ENCODE assay signal across 36 cellular contexts in the genomic region with DNA sequence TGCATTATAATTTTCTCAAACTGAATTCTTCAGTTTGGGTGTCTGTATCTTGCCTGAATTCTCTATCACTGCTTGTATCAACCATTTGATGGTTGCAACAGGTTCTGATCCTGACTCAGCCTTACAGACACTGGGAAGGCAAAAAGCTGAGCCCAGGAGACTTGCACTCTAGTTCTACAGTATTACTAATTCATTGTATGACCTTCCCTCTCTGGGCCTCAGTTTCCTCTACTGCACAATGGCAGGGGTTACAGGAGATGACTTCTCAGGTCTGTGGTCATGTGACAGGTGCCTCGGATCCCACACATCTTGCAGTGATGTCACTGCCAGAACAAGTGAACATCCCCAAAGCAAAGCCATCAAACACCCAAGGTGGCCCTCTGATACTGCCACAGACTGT.
"Had no signal": no experiment of that assay in that cellular context is flagged by ENCODE, and none has a peak within 500 bp of the region (broad histone marks: within the 10 kb centered on the region; RNA-seq: fewer than 3 reads in every experiment).

No MANE protein-coding gene starts in this region.

- H3K4me3 ChIP-seq: adrenal gland, body of pancreas, breast epithelium had no signal

- H3K9me3 Mint-ChIP-seq: activated B cell treated with CpG ODN at 0.5 μM for 24 hours; activated CD4-positive, alpha-beta memory T cell treated with anti-CD3 and anti-CD28 coated beads for 36 hours; activated CD4-positive, alpha-beta T cell treated with anti-CD3 and anti-CD28 coated beads, Interleukin-2, amount 10 ng/mL, durations not matched to agents 24 days and 14 days; activated CD8-positive, alpha-beta T cell treated with anti-CD3 and anti-CD28 coated beads for 36 hours; activated naive CD4-positive, alpha-beta T cell treated with anti-CD3 and anti-CD28 coated beads for 36 hours; activated naive CD4-positive, alpha-beta T cell treated with anti-CD3 and anti-CD28 coated beads, Interleukin-2, amount 50 U/mL, for 72 hours; activated naive CD8-positive, alpha-beta T cell treated with anti-CD3 and anti-CD28 coated beads for 36 hours; activated T-cell treated with anti-CD3 and anti-CD28 coated beads, Interleukin-2, amount 50 U/mL, for 4 hours; activated T-cell treated with anti-CD3 and anti-CD28 coated beads, Interleukin-2, amount 50 U/mL, for 72 hours; activated T-helper 1 cell treated with anti-CD3 and anti-CD28 coated beads, Interleukin-12 subunit alpha, Interleukin-12 subunit beta, Interleukin-2, Interleukin-4 antibody, amounts not matched to agents 30 ng/mL and 10 ng/mL and 1 ng/mL, durations not matched to agents 14 hours and 24 hours and 36 hours; activated T-helper 17 cell treated with anti-CD3 and anti-CD28 coated beads, Interleukin-2, amount 50 U/mL, for 72 hours; T-helper 1 cell treated with Interleukin-12 subunit alpha and Interleukin-12 subunit beta and Interleukin-4 antibody, amounts not matched to agents 30 μg/mL and 1 μg/mL, for 36 hours; T-helper 2 cell treated with Interferon-gamma antibody and Interleukin-4, amounts not matched to agents 5 μg/mL and 100 μg/mL, for 36 hours had no signal

- H3K9me3 ChIP-seq: adrenal gland, body of pancreas, breast epithelium had no signal

- H3K27ac ChIP-seq: adrenal gland, body of pancreas, brain microvascular endothelial cell, breast epithelium, VCaP had no signal

- FAIRE-seq: astrocyte, TTC549 had no signal

- H3K36me3 ChIP-seq: adrenal gland, brain microvascular endothelial cell, breast epithelium had no signal

- ATAC-seq: activated CD8-positive, alpha-beta T cell treated with anti-CD3 and anti-CD28 coated beads for 36 hours; activated naive CD4-positive, alpha-beta T cell treated with anti-CD3 and anti-CD28 coated beads, Interleukin-2, amount 50 U/mL, for 72 hours; activated T-cell treated with anti-CD3 and anti-CD28 coated beads, Interleukin-2, amount 50 U/mL, for 4 hours; activated T-cell treated with anti-CD3 and anti-CD28 coated beads, Interleukin-2, amount 50 U/mL, for 72 hours; activated T-helper 17 cell treated with anti-CD3 and anti-CD28 coated beads, Interleukin-2, amount 50 U/mL, for 72 hours; body of pancreas had no signal

- H3K4me3 Mint-ChIP-seq: activated B cell treated with CpG ODN at 0.5 μM for 24 hours; activated CD4-positive, alpha-beta memory T cell treated with anti-CD3 and anti-CD28 coated beads for 36 hours; activated CD4-positive, alpha-beta T cell treated with anti-CD3 and anti-CD28 coated beads, Interleukin-2, amount 10 ng/mL, durations not matched to agents 24 days and 14 days; activated CD8-positive, alpha-beta T cell treated with anti-CD3 and anti-CD28 coated beads for 36 hours; activated naive CD4-positive, alpha-beta T cell treated with anti-CD3 and anti-CD28 coated beads for 36 hours; activated naive CD8-positive, alpha-beta T cell treated with anti-CD3 and anti-CD28 coated beads for 36 hours; activated T-cell treated with anti-CD3 and anti-CD28 coated beads, Interleukin-2, amount 50 U/mL, for 4 hours; activated T-cell treated with anti-CD3 and anti-CD28 coated beads, Interleukin-2, amount 50 U/mL, for 72 hours; activated T-helper 1 cell treated with anti-CD3 and anti-CD28 coated beads, Interleukin-12 subunit alpha, Interleukin-12 subunit beta, Interleukin-2, Interleukin-4 antibody, amounts not matched to agents 30 ng/mL and 10 ng/mL and 1 ng/mL, durations not matched to agents 14 hours and 24 hours and 36 hours; activated T-helper 17 cell treated with anti-CD3 and anti-CD28 coated beads, Interleukin-2, amount 50 U/mL, for 72 hours; T-helper 1 cell treated with Interleukin-12 subunit alpha and Interleukin-12 subunit beta and Interleukin-4 antibody, amounts not matched to agents 30 μg/mL and 1 μg/mL, for 36 hours; T-helper 2 cell treated with Interferon-gamma antibody and Interleukin-4, amounts not matched to agents 5 μg/mL and 100 μg/mL, for 36 hours had no signal

- H3K36me3 Mint-ChIP-seq: activated naive CD8-positive, alpha-beta T cell treated with anti-CD3 and anti-CD28 coated beads for 36 hours had no signal

- H3K27ac Mint-ChIP-seq: activated B cell treated with CpG ODN at 0.5 μM for 24 hours; activated CD4-positive, alpha-beta memory T cell treated with anti-CD3 and anti-CD28 coated beads for 36 hours; activated CD4-positive, alpha-beta T cell treated with anti-CD3 and anti-CD28 coated beads, Interleukin-2, amount 10 ng/mL, durations not matched to agents 24 days and 14 days; activated CD8-positive, alpha-beta T cell treated with anti-CD3 and anti-CD28 coated beads for 36 hours; activated naive CD4-positive, alpha-beta T cell treated with anti-CD3 and anti-CD28 coated beads for 36 hours; activated naive CD4-positive, alpha-beta T cell treated with anti-CD3 and anti-CD28 coated beads, Interleukin-2, amount 50 U/mL, for 72 hours; activated naive CD8-positive, alpha-beta T cell treated with anti-CD3 and anti-CD28 coated beads for 36 hours; activated T-cell treated with anti-CD3 and anti-CD28 coated beads, Interleukin-2, amount 50 U/mL, for 72 hours; activated T-helper 1 cell treated with anti-CD3 and anti-CD28 coated beads, Interleukin-12 subunit alpha, Interleukin-12 subunit beta, Interleukin-2, Interleukin-4 antibody, amounts not matched to agents 30 ng/mL and 10 ng/mL and 1 ng/mL, durations not matched to agents 14 hours and 24 hours and 36 hours; activated T-helper 17 cell treated with anti-CD3 and anti-CD28 coated beads, Interleukin-2, amount 50 U/mL, for 72 hours; T-helper 1 cell treated with Interleukin-12 subunit alpha and Interleukin-12 subunit beta and Interleukin-4 antibody, amounts not matched to agents 30 μg/mL and 1 μg/mL, for 36 hours; T-helper 2 cell treated with Interferon-gamma antibody and Interleukin-4, amounts not matched to agents 5 μg/mL and 100 μg/mL, for 36 hours had no signal

- DNase-seq: activated B cell treated with CpG ODN at 0.5 μM for 24 hours; activated CD4-positive, alpha-beta memory T cell treated with anti-CD3 and anti-CD28 coated beads for 36 hours; activated CD4-positive, alpha-beta T cell treated with anti-CD3 and anti-CD28 coated beads for 4 hours; activated CD4-positive, alpha-beta T cell treated with anti-CD3 and anti-CD28 coated beads, Interleukin-2, amount 10 ng/mL, durations not matched to agents 24 days and 14 days; activated CD4-positive, alpha-beta T cell treated with anti-CD3 and anti-CD28 coated beads, Interleukin-2, amount 50 U/mL, for 1 hour; activated CD4-positive, alpha-beta T cell treated with anti-CD3 and anti-CD28 coated beads, Interleukin-2, amount 50 U/mL, for 4 hours; activated CD4-positive, CD25-positive, alpha-beta regulatory T cell treated with anti-CD3 and anti-CD28 coated beads, Interleukin-2, amount 50 U/mL, for 72 hours; activated CD8-positive, alpha-beta memory T cell treated with anti-CD3 and anti-CD28 coated beads, Interleukin-2, amount 50 U/mL, for 4 hours; activated CD8-positive, alpha-beta T cell treated with anti-CD3 and anti-CD28 coated beads for 36 hours; activated effector memory CD4-positive, alpha-beta T cell treated with anti-CD3 and anti-CD28 coated beads, Interleukin-2, amount 50 U/mL, for 16 hours; activated gamma-delta T cell treated with Interleukin-2 at 50 U/mL for 16 hours; activated naive CD4-positive, alpha-beta T cell; activated naive CD4-positive, alpha-beta T cell treated with anti-CD3 and anti-CD28 coated beads for 36 hours; activated naive CD4-positive, alpha-beta T cell treated with anti-CD3 and anti-CD28 coated beads, Interleukin-2, amount 50 U/mL, for 16 hours; activated naive CD8-positive, alpha-beta T cell treated with anti-CD3 and anti-CD28 coated beads for 36 hours; activated T-cell treated with anti-CD3 and anti-CD28 coated beads for 4 hours; activated T-cell treated with anti-CD3 and anti-CD28 coated beads, Interleukin-2, amount 50 U/mL, for 1 hour; activated T-cell treated with anti-CD3 and anti-CD28 coated beads, Interleukin-2, amount 50 U/mL, for 4 hours; activated T-cell treated with anti-CD3 and anti-CD28 coated beads, Interleukin-2, amount 50 U/mL, for 72 hours; adrenal gland; amniotic stem cell; aorta; body of pancreas; brain microvascular endothelial cell; central memory CD4-positive, alpha-beta T cell; T-helper 2 cell; T-helper 9 cell had no signal
